Comparison of ENCODE assay signal across 12 cellular contexts in the genomic region with DNA sequence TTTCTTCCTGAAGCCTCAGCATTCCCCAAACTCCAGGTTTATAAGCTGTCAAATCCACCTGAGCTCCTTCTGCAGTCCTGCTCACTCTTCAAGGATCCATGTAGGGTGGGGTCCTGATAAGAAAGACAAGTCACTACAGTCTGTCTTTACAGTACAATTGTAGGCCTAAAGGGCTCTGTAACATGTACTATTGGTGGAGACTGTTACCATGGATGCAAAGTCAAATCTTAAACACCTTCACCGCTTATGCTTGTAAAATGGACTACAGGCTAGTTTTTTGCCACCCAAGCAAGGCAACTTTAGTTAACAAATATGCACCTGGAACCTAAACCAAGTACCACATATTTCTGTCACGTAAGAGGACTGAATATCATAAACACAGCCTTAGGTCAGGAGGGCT. TPM values are rescaled to one million over a fixed set of nuclear protein-coding genes. Genes with fewer than 3 reads are reported as not detected.
A peak's percentile ranks its signal among the peaks of the same experiment; 100 is the strongest.
DNase-seq lines count a peak whose midpoint lies in the region; ATAC-seq and TF ChIP-seq lines count a peak whose summit lies in the region.
"Had no signal": no experiment of that assay in that cellular context is flagged by ENCODE, and none has a peak within 500 bp of the region (broad histone marks: within the 10 kb centered on the region; RNA-seq: fewer than 3 reads in every experiment).

No MANE protein-coding gene starts in this region.

- peaks cover 0 to 29% of the 10 kb centered on the region in 2 experiments; a peak in 2 of 4 replicates for H3K4me1 ChIP-seq in SK-N-SH (ENCODE audit: control insufficient read depth in 1 of 2, insufficient read depth in 2 of 2, low read depth in 1 of 2, low read length in 1 of 2)
- H3K4me1 ChIP-seq in SJSA1 (replicated peaks): peaks cover 36% of the 10 kb centered on the region
- H3K4me1 ChIP-seq in gastrocnemius medialis: peaks cover 24 to 71% of the 10 kb centered on the region in 2 donors

- peaks cover 0 to 20% of the 10 kb centered on the region in 2 experiments for H3K36me3 ChIP-seq in SK-N-SH (replicated peaks in 1 of 2; ENCODE audit: control insufficient read depth in 1 of 2, insufficient read depth in 2 of 2, low read length in 1 of 2)
- H3K36me3 ChIP-seq in SJSA1: no peaks in the 10 kb centered on the region
- no peaks in the 10 kb centered on the region for H3K36me3 ChIP-seq in gastrocnemius medialis

- H3K27me3 ChIP-seq in SK-N-SH (ENCODE audit: insufficient read depth): no peaks in the 10 kb centered on the region
- H3K27me3 ChIP-seq in SJSA1 (replicated peaks): no peaks in the 10 kb centered on the region
- no peaks in the 10 kb centered on the region for H3K27me3 ChIP-seq in gastrocnemius medialis

- H3K9me3 ChIP-seq in SK-N-SH: no peaks in the 10 kb centered on the region
- H3K9me3 ChIP-seq in SJSA1 (replicated peaks): no peaks in the 10 kb centered on the region
- H3K9me3 ChIP-seq in gastrocnemius medialis: no peaks in the 10 kb centered on the region

- TF ChIP-seq CTCF in SK-N-SH (IDR thresholded peaks at IDR 0.05) (no peak), gastrocnemius medialis (IDR thresholded peaks at IDR 0.05 in 4 of 5, conservative IDR thresholded peaks at IDR 0.05 in 1 of 5) (no peak)

- no peaks in the 10 kb centered on the region for H3K9me2 ChIP-seq in SK-N-SH

- CTCF ChIA-PET in SK-N-SH (lab: Yijun Ruan, JAX): no interaction called here

- no peaks in the 10 kb centered on the region for H4K20me1 ChIP-seq in SK-N-SH (ENCODE audit: insufficient read depth)

- no peak for TF ChIP-seq RAD21 in SK-N-SH (IDR thresholded peaks at IDR 0.05; ENCODE audit: low read length)

- in situ Hi-C loops in gastrocnemius medialis (cut with MboI; ENCODE audit: low sequenced_read_pairs in 4 of 4): no loop called here

- intact Hi-C loops in gastrocnemius medialis (cut with DNase I; ENCODE audit: low total_unique reads): loop anchor here (10.0 kb wide), 1 partner anchor 521 kb away; no protein-coding TSS in a partner anchor

- H3K9ac ChIP-seq in SK-N-SH: no peak overlapping the region

- H3K27ac ChIP-seq in SK-N-SH (ENCODE audit: low read depth in 2 of 2, low read length in 1 of 2) (peak overlapping the region in 1 of 2 experiments; percentile 72; a peak in 2 of 4 replicates), SJSA1 (peak overlapping the region; percentile 60), gastrocnemius medialis (peak overlapping the region; percentile 42 to 71 (median 56))
- H3K27ac ChIP-seq: 22Rv1 had no signal

- TF ChIP-seq POLR2A in erythroblast (IDR thresholded peaks at IDR 0.05; ENCODE audit: low read length): no peak
- no peak for TF ChIP-seq POLR2A in gastrocnemius medialis (IDR thresholded peaks at IDR 0.05)

- H3K4me3 ChIP-seq in SK-N-SH (ENCODE audit: low read depth in 2 of 2, low read length in 1 of 2) (no peak overlapping the region), SJSA1 (no peak overlapping the region), gastrocnemius medialis (no peak overlapping the region)

- ATAC-seq in SK-N-SH treated with all-trans-retinoic acid at 6 μM for 48 hours (no peak), gastrocnemius medialis (no peak), HG03432 (IDR thresholded peaks at IDR 0.05; ENCODE audit: unreplicated experiment) (no peak)

- H3F3A ChIP-seq in SK-N-SH (replicated peaks; ENCODE audit: insufficient read depth): peaks cover 20% of the 10 kb centered on the region

- no peak for TF ChIP-seq EP300 in SK-N-SH (IDR thresholded peaks at IDR 0.05; ENCODE audit: borderline replicate concordance in 1 of 2, low read depth in 1 of 2, low read length in 1 of 2)

- no peak for DNase-seq in SK-N-SH
- DNase-seq in SJSA1 (ENCODE audit: low read depth in 1 of 2, low spot score in 2 of 2): no peak
- peak; percentile 14 to 38 for DNase-seq in erythroblast (lab: John Stamatoyannopoulos, UW)
- DNase-seq in gastrocnemius medialis: no peak
- no peak for DNase-seq in activated gamma-delta T cell treated with Interleukin-2 at 50 U/mL for 16 hours
- no peak for DNase-seq in central memory CD4-positive, alpha-beta T cell
- DNase-seq: effector memory CD4-positive, alpha-beta T cell; NCI-H446; nucleus accumbens had no signal

- WGBS in SK-N-SH (ENCODE audit: low lambda C conversion rate): 100% methylated on average over 1 of the region's 2 CpGs

- no peak overlapping the region for H2AFZ ChIP-seq in SK-N-SH (ENCODE audit: low read depth)

- H3K79me2 ChIP-seq in SK-N-SH (ENCODE audit: insufficient read depth): peaks cover 33% of the 10 kb centered on the region

- H3K4me2 ChIP-seq in SK-N-SH: peak overlapping the region; percentile 10; the same call in 1 of the 2 replicates

- POLR2A ChIA-PET in SK-N-SH (lab: Yijun Ruan, JAX): no interaction called here

TF ChIP-seq in SK-N-SH, 30 proteins besides CTCF, POLR2A, EP300 and RAD21 (continues in another document):
- no peak for TF ChIP-seq GATA2 (CRISPR knock-in tag; IDR thresholded peaks at IDR 0.05)
- TF ChIP-seq FOXM1 (IDR thresholded peaks at IDR 0.05; ENCODE audit: low read depth): no peak
- no peak for TF ChIP-seq EZH2phosphoT487 (IDR thresholded peaks at IDR 0.05; ENCODE audit: borderline replicate concordance, low read depth)
- TF ChIP-seq, protein P1, sequence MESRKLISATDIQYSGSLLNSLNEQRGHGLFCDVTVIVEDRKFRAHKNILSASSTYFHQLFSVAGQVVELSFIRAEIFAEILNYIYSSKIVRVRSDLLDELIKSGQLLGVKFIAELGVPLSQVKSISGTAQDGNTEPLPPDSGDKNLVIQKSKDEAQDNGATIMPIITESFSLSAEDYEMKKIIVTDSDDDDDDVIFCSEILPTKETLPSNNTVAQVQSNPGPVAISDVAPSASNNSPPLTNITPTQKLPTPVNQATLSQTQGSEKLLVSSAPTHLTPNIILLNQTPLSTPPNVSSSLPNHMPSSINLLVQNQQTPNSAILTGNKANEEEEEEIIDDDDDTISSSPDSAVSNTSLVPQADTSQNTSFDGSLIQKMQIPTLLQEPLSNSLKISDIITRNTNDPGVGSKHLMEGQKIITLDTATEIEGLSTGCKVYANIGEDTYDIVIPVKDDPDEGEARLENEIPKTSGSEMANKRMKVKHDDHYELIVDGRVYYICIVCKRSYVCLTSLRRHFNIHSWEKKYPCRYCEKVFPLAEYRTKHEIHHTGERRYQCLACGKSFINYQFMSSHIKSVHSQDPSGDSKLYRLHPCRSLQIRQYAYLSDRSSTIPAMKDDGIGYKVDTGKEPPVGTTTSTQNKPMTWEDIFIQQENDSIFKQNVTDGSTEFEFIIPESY (IDR thresholded peaks at IDR 0.05; ENCODE audit: borderline replicate concordance, low read depth): no peak
- TF ChIP-seq, protein P2, sequence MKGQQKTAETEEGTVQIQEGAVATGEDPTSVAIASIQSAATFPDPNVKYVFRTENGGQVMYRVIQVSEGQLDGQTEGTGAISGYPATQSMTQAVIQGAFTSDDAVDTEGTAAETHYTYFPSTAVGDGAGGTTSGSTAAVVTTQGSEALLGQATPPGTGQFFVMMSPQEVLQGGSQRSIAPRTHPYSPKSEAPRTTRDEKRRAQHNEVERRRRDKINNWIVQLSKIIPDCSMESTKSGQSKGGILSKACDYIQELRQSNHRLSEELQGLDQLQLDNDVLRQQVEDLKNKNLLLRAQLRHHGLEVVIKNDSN (IDR thresholded peaks at IDR 0.05; ENCODE audit: borderline replicate concordance, low read depth): no peak
- TF ChIP-seq CHD2 (IDR thresholded peaks at IDR 0.05; ENCODE audit: low read length, partially characterized antibody): no peak
- TF ChIP-seq SMC3 (IDR thresholded peaks at IDR 0.05; ENCODE audit: low read depth, low read length): no peak
- no peak for TF ChIP-seq MXI1 (IDR thresholded peaks at IDR 0.05; ENCODE audit: low read depth, low read length)
- no peak for TF ChIP-seq FOXJ3 (CRISPR knock-in tag; IDR thresholded peaks at IDR 0.05)

TF ChIP-seq in SK-N-SH treated with all-trans-retinoic acid at 6 μM for 48 hours, 23 proteins besides CTCF, POLR2A, EP300 and RAD21 (continues in another document):
- TF ChIP-seq, protein P3, sequence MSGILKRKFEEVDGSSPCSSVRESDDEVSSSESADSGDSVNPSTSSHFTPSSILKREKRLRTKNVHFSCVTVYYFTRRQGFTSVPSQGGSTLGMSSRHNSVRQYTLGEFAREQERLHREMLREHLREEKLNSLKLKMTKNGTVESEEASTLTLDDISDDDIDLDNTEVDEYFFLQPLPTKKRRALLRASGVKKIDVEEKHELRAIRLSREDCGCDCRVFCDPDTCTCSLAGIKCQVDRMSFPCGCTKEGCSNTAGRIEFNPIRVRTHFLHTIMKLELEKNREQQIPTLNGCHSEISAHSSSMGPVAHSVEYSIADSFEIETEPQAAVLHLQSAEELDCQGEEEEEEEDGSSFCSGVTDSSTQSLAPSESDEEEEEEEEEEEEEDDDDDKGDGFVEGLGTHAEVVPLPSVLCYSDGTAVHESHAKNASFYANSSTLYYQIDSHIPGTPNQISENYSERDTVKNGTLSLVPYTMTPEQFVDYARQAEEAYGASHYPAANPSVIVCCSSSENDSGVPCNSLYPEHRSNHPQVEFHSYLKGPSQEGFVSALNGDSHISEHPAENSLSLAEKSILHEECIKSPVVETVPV (CRISPR knock-in tag; IDR thresholded peaks at IDR 0.05): no peak
- TF ChIP-seq SNAI2 (CRISPR knock-in tag; IDR thresholded peaks at IDR 0.05): no peak
- no peak for TF ChIP-seq BACH2 (CRISPR knock-in tag; IDR thresholded peaks at IDR 0.05; ENCODE audit: borderline replicate concordance)
- TF ChIP-seq, protein P4, sequence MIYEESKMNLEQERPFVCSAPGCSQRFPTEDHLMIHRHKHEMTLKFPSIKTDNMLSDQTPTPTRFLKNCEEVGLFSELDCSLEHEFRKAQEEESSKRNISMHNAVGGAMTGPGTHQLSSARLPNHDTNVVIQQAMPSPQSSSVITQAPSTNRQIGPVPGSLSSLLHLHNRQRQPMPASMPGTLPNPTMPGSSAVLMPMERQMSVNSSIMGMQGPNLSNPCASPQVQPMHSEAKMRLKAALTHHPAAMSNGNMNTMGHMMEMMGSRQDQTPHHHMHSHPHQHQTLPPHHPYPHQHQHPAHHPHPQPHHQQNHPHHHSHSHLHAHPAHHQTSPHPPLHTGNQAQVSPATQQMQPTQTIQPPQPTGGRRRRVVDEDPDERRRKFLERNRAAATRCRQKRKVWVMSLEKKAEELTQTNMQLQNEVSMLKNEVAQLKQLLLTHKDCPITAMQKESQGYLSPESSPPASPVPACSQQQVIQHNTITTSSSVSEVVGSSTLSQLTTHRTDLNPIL (CRISPR knock-in tag; IDR thresholded peaks at IDR 0.05; ENCODE audit: low read depth): no peak
- no peak for TF ChIP-seq TOX (CRISPR knock-in tag; IDR thresholded peaks at IDR 0.05; ENCODE audit: borderline replicate concordance)
- TF ChIP-seq ZFP3 (CRISPR knock-in tag; IDR thresholded peaks at IDR 0.05): no peak
- no peak for TF ChIP-seq TCF4 (CRISPR knock-in tag; IDR thresholded peaks at IDR 0.05; ENCODE audit: borderline replicate concordance)
- no peak for TF ChIP-seq GLIS3 (CRISPR knock-in tag; IDR thresholded peaks at IDR 0.05)
- no peak for TF ChIP-seq ISL1 (CRISPR knock-in tag; IDR thresholded peaks at IDR 0.05)
- no peak for TF ChIP-seq PPARA (CRISPR knock-in tag; IDR thresholded peaks at IDR 0.05; ENCODE audit: borderline replicate concordance)
- no peak for TF ChIP-seq RARB (CRISPR knock-in tag; IDR thresholded peaks at IDR 0.05)

RNA-seq across cellular contexts. Expression of a gene that starts 44.7 kb away (rescaled TPM):
- 4.4 and 5.1 TPM in 2 replicates for polyA plus RNA-seq in SK-N-SH (2012; rRNA removed)
- polyA plus RNA-seq in SK-N-SH (2012; cell fraction: cytosol; rRNA removed): 3.5 TPM in 2 replicates
- polyA plus RNA-seq in SK-N-SH (2012; cell fraction: nucleus; rRNA removed): 13.9 and 16.6 TPM in 2 replicates
- 2.7 and 5.0 TPM in 2 replicates for total RNA-seq in SJSA1 (2014; rRNA removed; shearing (Covaris generic))
- total RNA-seq in gastrocnemius medialis: 10 to 100 TPM; 14.8 to 46.4 (median 21.6) TPM

Comparison
In these comparisons a context has a peak if more than half of its experiments do, and no peak if none do; other contexts are left out.
1. DNase-seq: peak in erythroblast (2 of 2); none in SK-N-SH (single experiment), SJSA1 (0 of 2), gastrocnemius medialis (0 of 2), activated gamma-delta T cell treated with Interleukin-2 at 50 U/mL for 16 hours (single experiment) and central memory CD4-positive, alpha-beta T cell (single experiment).